ENCODE assay signal across 8 cellular contexts in genomic region chr6:170271771-170272314, GRCh38. TPM values are rescaled to one million over a fixed set of nuclear protein-coding genes. Genes with fewer than 3 reads are reported as not detected.
A peak's percentile ranks its signal among the peaks of the same experiment; 100 is the strongest.
DNase-seq lines count a peak whose midpoint lies in the region; ATAC-seq and TF ChIP-seq lines count a peak whose summit lies in the region.

No MANE protein-coding gene starts in this region.

- H3K9ac ChIP-seq in mesenchymal stem cell (ENCODE audit: low read length), result no peak overlapping the region

- H2BK5ac ChIP-seq in mesenchymal stem cell (ENCODE audit: low read depth, low read length, poor library complexity, severe bottlenecking), result no peak overlapping the region

- H2AK5ac ChIP-seq in mesenchymal stem cell (ENCODE audit: low read length, severe bottlenecking), result no peak overlapping the region

- H3K36me3 ChIP-seq in mesenchymal stem cell (ENCODE audit: control insufficient read depth in 1 of 2, insufficient read depth in 2 of 2, low read depth in 1 of 2, low read length in 2 of 2) (no peaks in the 10 kb centered on the region), tibial artery (no peaks in the 10 kb centered on the region)

- H3K4ac ChIP-seq in mesenchymal stem cell (ENCODE audit: low read depth in 1 of 2, low read length in 2 of 2), result no peak overlapping the region

- H4K91ac ChIP-seq in mesenchymal stem cell (ENCODE audit: low read length), result no peak overlapping the region

- H3K27ac Mint-ChIP-seq in activated naive CD4-positive, alpha-beta T cell treated with anti-CD3 and anti-CD28 coated beads, Interleukin-2, amount 10 ng/mL, durations not matched to agents 7 days and 5 days, result peak overlapping the region; percentile 90

- H3K27me3 Mint-ChIP-seq in activated naive CD4-positive, alpha-beta T cell treated with anti-CD3 and anti-CD28 coated beads, Interleukin-2, amount 10 ng/mL, durations not matched to agents 7 days and 5 days, result peaks cover 87% of the 10 kb centered on the region

- H3K4me3 ChIP-seq in GM12864 (ENCODE audit: low read depth, low read length), result peak overlapping the region; percentile 23
- H3K4me3 ChIP-seq in mesenchymal stem cell (ENCODE audit: insufficient read depth in 1 of 2, low read depth in 1 of 2, low read length in 2 of 2), result no peak overlapping the region
- peak overlapping the region in 1 of 2 donors; percentile 26 for H3K4me3 ChIP-seq in tibial artery

- H2BK15ac ChIP-seq in mesenchymal stem cell (ENCODE audit: low read depth, poor library complexity, severe bottlenecking), result no peak overlapping the region

- H2BK120ac ChIP-seq in mesenchymal stem cell (ENCODE audit: low read depth, low read length), result no peak overlapping the region

- peak overlapping the region; percentile 70 for H3K4me3 Mint-ChIP-seq in activated naive CD4-positive, alpha-beta T cell treated with anti-CD3 and anti-CD28 coated beads, Interleukin-2, amount 10 ng/mL, durations not matched to agents 7 days and 5 days

- peak; percentile 91 for DNase-seq in GM12864 (ENCODE audit: low read depth)
- DNase-seq in NOMO-1 treated with DMSO at 0.1 percent for 48 hours (lab: John Stamatoyannopoulos, UW; ENCODE audit: unreplicated experiment), result peak; percentile 90
- DNase-seq in activated naive CD4-positive, alpha-beta T cell treated with anti-CD3 and anti-CD28 coated beads, Interleukin-2, amount 10 ng/mL, durations not matched to agents 7 days and 5 days, result peak; percentile 88
- DNase-seq in stimulated activated CD4-positive, alpha-beta T cell treated with anti-CD3 and anti-CD28 coated beads, Interleukin-15, amount 100 ng/mL, for 24 hours, result peak; percentile 89
- DNase-seq in NCI-H446 (lab: John Stamatoyannopoulos, UW), result no peak
- no peak for DNase-seq in mesenchymal stem cell
- no peak for DNase-seq in tibial artery

- no peak overlapping the region for H3K14ac ChIP-seq in mesenchymal stem cell (ENCODE audit: low read length in 2 of 2)

- no peaks in the 10 kb centered on the region for H3K9me3 ChIP-seq in mesenchymal stem cell (ENCODE audit: control insufficient read depth, low read length)
- no peaks in the 10 kb centered on the region for H3K9me3 ChIP-seq in tibial artery

- no peak overlapping the region for H4K8ac ChIP-seq in mesenchymal stem cell (ENCODE audit: low read length)

- H3K36me3 Mint-ChIP-seq in activated naive CD4-positive, alpha-beta T cell treated with anti-CD3 and anti-CD28 coated beads, Interleukin-2, amount 10 ng/mL, durations not matched to agents 7 days and 5 days, result peaks cover 2% of the 10 kb centered on the region

- H3K27ac ChIP-seq in mesenchymal stem cell (ENCODE audit: low read length, poor library complexity, severe bottlenecking), result no peak overlapping the region
- no peak overlapping the region for H3K27ac ChIP-seq in tibial artery

- H3K4me2 ChIP-seq in mesenchymal stem cell (ENCODE audit: low read length, poor library complexity, severe bottlenecking), result no peak overlapping the region

- no peak overlapping the region for H3K18ac ChIP-seq in mesenchymal stem cell (ENCODE audit: low read depth in 1 of 2, low read length in 2 of 2)

- H2BK12ac ChIP-seq in mesenchymal stem cell (ENCODE audit: low read length in 2 of 2), result no peak overlapping the region

- intact Hi-C loops in tibial artery (cut with DNase I; ENCODE audit: low total_unique reads), result no loop called here

- H3K4me1 Mint-ChIP-seq in activated naive CD4-positive, alpha-beta T cell treated with anti-CD3 and anti-CD28 coated beads, Interleukin-2, amount 10 ng/mL, durations not matched to agents 7 days and 5 days, result peaks cover 27% of the 10 kb centered on the region

- H3K79me1 ChIP-seq in mesenchymal stem cell (replicated peaks; ENCODE audit: low read length, poor library complexity, severe bottlenecking), result no peaks in the 10 kb centered on the region

- WGBS in mesenchymal stem cell, result 93% methylated on average over 31 of the region's 32 CpGs

- ATAC-seq in GM21786 (IDR thresholded peaks at IDR 0.05; ENCODE audit: unreplicated experiment), result peak; percentile 96

- H2AFZ ChIP-seq in mesenchymal stem cell (ENCODE audit: low read depth, low read length), result no peak overlapping the region

- CTCF ChIA-PET in activated naive CD4-positive, alpha-beta T cell treated with anti-CD3 and anti-CD28 coated beads, Interleukin-2, amount 10 ng/mL, durations not matched to agents 7 days and 5 days (lab: Charles Lee), result no interaction called here

- H3K23ac ChIP-seq in mesenchymal stem cell (ENCODE audit: low read length in 2 of 2), result no peak overlapping the region

- H3K4me1 ChIP-seq in mesenchymal stem cell (ENCODE audit: control insufficient read depth, insufficient read depth, low read depth, low read length) (peaks cover 7% of the 10 kb centered on the region), tibial artery (peaks cover 0 to 12% (median 8%) of the 10 kb centered on the region in 4 donors)

- TF ChIP-seq CTCF in GM12864 (IDR thresholded peaks at IDR 0.05; ENCODE audit: low read depth, low read length, missing control alignments) (no peak), tibial artery (IDR thresholded peaks at IDR 0.05) (no peak)

- H3K9me3 Mint-ChIP-seq in activated naive CD4-positive, alpha-beta T cell treated with anti-CD3 and anti-CD28 coated beads, Interleukin-2, amount 10 ng/mL, durations not matched to agents 7 days and 5 days, result no peaks in the 10 kb centered on the region

- peaks cover 29 to 46% of the 10 kb centered on the region in 2 experiments for H3K27me3 ChIP-seq in mesenchymal stem cell (ENCODE audit: control insufficient read depth in 1 of 2, insufficient read depth in 1 of 2, low read length in 2 of 2)
- no peaks in the 10 kb centered on the region for H3K27me3 ChIP-seq in tibial artery

RNA-seq across cellular contexts. Expression of gene DLL1, which starts 19.0 kb away (rescaled TPM):
- 2.9 TPM for polyA plus RNA-seq in mesenchymal stem cell (2013, experiment 1 of 2)
- 2.3 TPM for polyA plus RNA-seq in mesenchymal stem cell (2013, experiment 2 of 2)

RNA-seq across cellular contexts. Expression of gene FAM120B, which starts 34.7 kb away (rescaled TPM):
- 17.6 TPM for polyA plus RNA-seq in mesenchymal stem cell (2013, experiment 1 of 2)
- polyA plus RNA-seq in mesenchymal stem cell (2013, experiment 2 of 2), result 17.4 TPM

Comparison
In these comparisons a context has a peak if more than half of its experiments do, and no peak if none do; other contexts are left out.
1. DNase-seq: peak in GM12864 (single experiment), NOMO-1 treated with DMSO at 0.1 percent for 48 hours (single experiment), activated naive CD4-positive, alpha-beta T cell treated with anti-CD3 and anti-CD28 coated beads, Interleukin-2, amount 10 ng/mL, durations not matched to agents 7 days and 5 days (single experiment) and stimulated activated CD4-positive, alpha-beta T cell treated with anti-CD3 and anti-CD28 coated beads, Interleukin-15, amount 100 ng/mL, for 24 hours (single experiment); none in NCI-H446 (0 of 2), mesenchymal stem cell (single experiment) and tibial artery (0 of 2).